7 cellular contexts compared by ENCODE assay signal in the genomic region with DNA sequence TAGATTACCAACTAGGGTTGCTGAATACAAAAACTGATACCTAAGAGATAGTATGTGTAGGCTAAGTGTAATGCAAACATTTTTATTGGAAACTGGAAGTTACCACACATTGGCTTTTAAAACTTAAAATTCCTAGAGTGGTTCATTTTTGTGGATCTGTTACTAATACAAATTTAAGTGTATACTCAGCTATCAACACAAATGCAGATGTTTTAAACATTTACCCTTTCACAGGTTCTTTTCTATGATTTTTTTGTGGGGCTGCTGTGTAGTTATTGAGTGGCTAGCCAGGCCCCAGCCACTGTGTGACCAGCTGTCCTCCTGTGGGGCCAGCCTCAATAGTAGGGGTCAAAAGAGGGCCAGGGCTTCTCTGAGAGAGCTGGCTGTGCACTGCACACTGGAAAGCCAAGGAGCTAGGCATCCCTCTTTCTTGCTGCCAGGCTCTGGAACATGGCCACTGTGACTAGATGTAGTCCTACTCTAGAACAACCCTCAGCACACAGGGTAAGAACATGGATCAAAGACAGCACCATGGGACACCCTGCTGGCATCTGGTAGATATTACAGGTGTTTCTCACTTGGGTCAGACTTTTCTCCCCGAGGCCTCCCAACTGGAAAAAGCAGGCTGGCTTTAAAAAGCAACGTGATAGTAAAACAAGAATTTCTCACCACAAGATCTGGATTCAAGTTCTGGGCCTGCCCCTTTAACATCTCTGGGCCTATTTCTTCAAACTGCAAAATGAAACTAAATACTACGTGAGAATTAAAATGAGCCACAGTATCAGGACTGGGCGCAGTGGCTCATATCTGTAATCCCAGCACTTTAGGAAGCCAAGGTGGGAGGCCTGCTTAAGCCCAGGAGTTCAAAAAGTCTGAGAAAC. TPM values are rescaled to one million over a fixed set of nuclear protein-coding genes. Genes with fewer than 3 reads are reported as not detected.
DNase-seq lines count a peak whose midpoint lies in the region; ATAC-seq and TF ChIP-seq lines count a peak whose summit lies in the region.

No MANE protein-coding gene starts in this region.

- intact Hi-C loops in activated CD4-positive, alpha-beta T cell treated with anti-CD3 and anti-CD28 coated beads, Interleukin-2, amount 10 ng/mL, durations not matched to agents 24 days and 14 days (cut with micrococcal nuclease), result loop anchor here (1.0 to 2.0 kb wide), 3 partner anchors 8 to 137 kb away; no protein-coding TSS in a partner anchor

- ATAC-seq in HG03342 (IDR thresholded peaks at IDR 0.05; ENCODE audit: unreplicated experiment) (peak; percentile 71), memory B cell (ENCODE audit: low read depth) (peak; percentile 78)
- ATAC-seq in stimulated activated memory B cell treated with anti-CD40 and anti-IgM and Interleukin-4, amounts not matched to agents 10 μg/mL and 1 μg/mL and 100 μg/mL, for 72 hours, result peak; percentile 81

- in situ Hi-C loops in GM13976 (cut with MboI; ENCODE audit: low sequenced_read_pairs, unreplicated experiment), result loop anchor here (5.0 to 10.0 kb wide), 2 partner anchors 119 to 138 kb away; no protein-coding TSS in a partner anchor

- H3K4me3 Mint-ChIP-seq in activated CD4-positive, alpha-beta T cell treated with anti-CD3 and anti-CD28 coated beads, Interleukin-2, amount 10 ng/mL, durations not matched to agents 24 days and 14 days, result no peak overlapping the region
- no peak overlapping the region for H3K4me3 Mint-ChIP-seq in memory B cell
- no peak overlapping the region for H3K4me3 Mint-ChIP-seq in stimulated activated memory B cell treated with anti-CD40 and anti-IgM and Interleukin-4, amounts not matched to agents 10 μg/mL and 1 μg/mL and 100 μg/mL, for 72 hours

- H3K9me3 Mint-ChIP-seq in activated CD4-positive, alpha-beta T cell treated with anti-CD3 and anti-CD28 coated beads, Interleukin-2, amount 10 ng/mL, durations not matched to agents 24 days and 14 days, result no peaks in the 10 kb centered on the region
- no peaks in the 10 kb centered on the region for H3K9me3 Mint-ChIP-seq in memory B cell
- no peaks in the 10 kb centered on the region for H3K9me3 Mint-ChIP-seq in stimulated activated memory B cell treated with anti-CD40 and anti-IgM and Interleukin-4, amounts not matched to agents 10 μg/mL and 1 μg/mL and 100 μg/mL, for 72 hours

- peak; percentile 45 for TF ChIP-seq CTCF in GM13976 (IDR thresholded peaks at IDR 0.05; ENCODE audit: borderline replicate concordance, control extremely low read depth, extremely low read depth, insufficient read depth, missing control alignments)

- peaks cover 6% of the 10 kb centered on the region for H3K4me1 ChIP-seq in effector memory CD4-positive, alpha-beta T cell (ENCODE audit: control insufficient read depth, insufficient read depth, low read length, poor library complexity, severe bottlenecking)

- no peaks in the 10 kb centered on the region for H3K27me3 ChIP-seq in effector memory CD4-positive, alpha-beta T cell (replicated peaks; ENCODE audit: control insufficient read depth, insufficient read depth, low read length, poor library complexity, severe bottlenecking)

- peak overlapping the region; percentile 14 for H3K27ac ChIP-seq in effector memory CD4-positive, alpha-beta T cell (ENCODE audit: insufficient read depth, low read length, poor library complexity, severe bottlenecking)

- no peaks in the 10 kb centered on the region for H3K36me3 ChIP-seq in effector memory CD4-positive, alpha-beta T cell (ENCODE audit: control insufficient read depth, insufficient read depth, low read length)

- DNase-seq in GM13976 (ENCODE audit: low spot score) (peak; percentile 60), NCI-H524 treated with DMSO at 0.1 percent for 48 hours (lab: John Stamatoyannopoulos, UW) (peak; percentile 60), memory B cell (ENCODE audit: low spot score in 2 of 2) (peak; percentile 44 to 52)
- DNase-seq in activated CD4-positive, alpha-beta T cell treated with anti-CD3 and anti-CD28 coated beads, Interleukin-2, amount 10 ng/mL, durations not matched to agents 24 days and 14 days, result peak; percentile 83
- peak; percentile 11 to 33 (median 22) for DNase-seq in effector memory CD4-positive, alpha-beta T cell

- H3K36me3 Mint-ChIP-seq in activated CD4-positive, alpha-beta T cell treated with anti-CD3 and anti-CD28 coated beads, Interleukin-2, amount 10 ng/mL, durations not matched to agents 24 days and 14 days (ENCODE audit: low read depth), result peaks cover 40% of the 10 kb centered on the region
- H3K36me3 Mint-ChIP-seq in memory B cell, result no peaks in the 10 kb centered on the region
- H3K36me3 Mint-ChIP-seq in stimulated activated memory B cell treated with anti-CD40 and anti-IgM and Interleukin-4, amounts not matched to agents 10 μg/mL and 1 μg/mL and 100 μg/mL, for 72 hours, result peaks cover 6% of the 10 kb centered on the region

- H3K27ac Mint-ChIP-seq in activated CD4-positive, alpha-beta T cell treated with anti-CD3 and anti-CD28 coated beads, Interleukin-2, amount 10 ng/mL, durations not matched to agents 24 days and 14 days, result peak overlapping the region; percentile 43
- H3K27ac Mint-ChIP-seq in memory B cell, result peak overlapping the region; percentile 59
- no peak overlapping the region for H3K27ac Mint-ChIP-seq in stimulated activated memory B cell treated with anti-CD40 and anti-IgM and Interleukin-4, amounts not matched to agents 10 μg/mL and 1 μg/mL and 100 μg/mL, for 72 hours

- H3K9me3 ChIP-seq in effector memory CD4-positive, alpha-beta T cell (ENCODE audit: control insufficient read depth, low read length), result no peaks in the 10 kb centered on the region

- no peak overlapping the region for H3K4me3 ChIP-seq in effector memory CD4-positive, alpha-beta T cell (ENCODE audit: insufficient read depth, low read depth, low read length, poor library complexity, severe bottlenecking)

- no peaks in the 10 kb centered on the region for H3K27me3 Mint-ChIP-seq in activated CD4-positive, alpha-beta T cell treated with anti-CD3 and anti-CD28 coated beads, Interleukin-2, amount 10 ng/mL, durations not matched to agents 24 days and 14 days
- H3K27me3 Mint-ChIP-seq in memory B cell, result no peaks in the 10 kb centered on the region
- H3K27me3 Mint-ChIP-seq in stimulated activated memory B cell treated with anti-CD40 and anti-IgM and Interleukin-4, amounts not matched to agents 10 μg/mL and 1 μg/mL and 100 μg/mL, for 72 hours, result no peaks in the 10 kb centered on the region

- H3K4me1 Mint-ChIP-seq in activated CD4-positive, alpha-beta T cell treated with anti-CD3 and anti-CD28 coated beads, Interleukin-2, amount 10 ng/mL, durations not matched to agents 24 days and 14 days, result peaks cover 39% of the 10 kb centered on the region
- peaks cover 23% of the 10 kb centered on the region for H3K4me1 Mint-ChIP-seq in memory B cell
- H3K4me1 Mint-ChIP-seq in stimulated activated memory B cell treated with anti-CD40 and anti-IgM and Interleukin-4, amounts not matched to agents 10 μg/mL and 1 μg/mL and 100 μg/mL, for 72 hours, result peaks cover 24% of the 10 kb centered on the region

RNA-seq across cellular contexts. Expression of gene VEZF1, which starts 7.3 kb away (rescaled TPM):
- total RNA-seq in activated CD4-positive, alpha-beta T cell treated with anti-CD3 and anti-CD28 coated beads, Interleukin-2, amount 10 ng/mL, durations not matched to agents 24 days and 14 days, result 35.4 and 37.3 TPM in 2 replicates

RNA-seq across cellular contexts. Expression of gene SRSF1, which starts 11.7 kb away (rescaled TPM):
- total RNA-seq in activated CD4-positive, alpha-beta T cell treated with anti-CD3 and anti-CD28 coated beads, Interleukin-2, amount 10 ng/mL, durations not matched to agents 24 days and 14 days, result 510 and 515 TPM in 2 replicates

RNA-seq across cellular contexts. Expression of gene CUEDC1, which starts 40.1 kb away (rescaled TPM):
- total RNA-seq in activated CD4-positive, alpha-beta T cell treated with anti-CD3 and anti-CD28 coated beads, Interleukin-2, amount 10 ng/mL, durations not matched to agents 24 days and 14 days, result 0.50 and 0.58 TPM in 2 replicates

Comparison
In these comparisons a context has a peak if more than half of its experiments do, and no peak if none do; other contexts are left out.
1. DNase-seq: peak in every context shown above with its lines; median percentile 83 in activated CD4-positive, alpha-beta T cell treated with anti-CD3 and anti-CD28 coated beads, Interleukin-2, amount 10 ng/mL, durations not matched to agents 24 days and 14 days; 60 in GM13976; 60 in NCI-H524 treated with DMSO at 0.1 percent for 48 hours; 48 in memory B cell; 22 in effector memory CD4-positive, alpha-beta T cell.